In genomic region chr20:14984305-14984704, GRCh38 we compare ENCODE assay signal across 18 cellular contexts.
"Had no signal": no experiment of that assay in that cellular context is flagged by ENCODE, and none has a peak within 500 bp of the region (broad histone marks: within the 10 kb centered on the region; RNA-seq: fewer than 3 reads in every experiment).

No MANE protein-coding gene starts in this region.

- FAIRE-seq: small intestine had no signal

- H3K27me3 ChIP-seq: neutrophil, right atrium auricular region, tibial artery had no signal

- H3K4me1 ChIP-seq: right atrium auricular region had no signal

- H3K4me3 ChIP-seq: coronary artery, left ventricle myocardium inferior, right atrium auricular region, tibial artery had no signal

- DNase-seq: central memory CD4-positive, alpha-beta T cell; effector CD4-positive, alpha-beta T cell; endodermal cell; foreskin melanocyte; head of caudate nucleus; hippocampal formation; islet precursor cell; left ventricle myocardium inferior; mammary epithelial cell; naive thymus-derived CD4-positive, alpha-beta T cell; posterior cingulate gyrus; stimulated activated CD4-positive, alpha-beta T cell treated with anti-CD3 and anti-CD28 coated beads, Interleukin-12 subunit alpha, Interleukin-12 subunit beta, amount 100 ng/mL, for 4 hours; stimulated activated naive CD8-positive, alpha-beta T cell treated with anti-CD3 and anti-CD28 coated beads, Interleukin-15, Interleukin-2, amounts not matched to agents 100 U/mL and 50 U/mL, for 24 hours; tibial artery had no signal

- H3K36me3 ChIP-seq: left ventricle myocardium inferior, neutrophil, right atrium auricular region, tibial artery had no signal

- H3K27ac Mint-ChIP-seq: endodermal cell; naive thymus-derived CD4-positive, alpha-beta T cell had no signal

- H3K27me3 Mint-ChIP-seq: naive thymus-derived CD4-positive, alpha-beta T cell had no signal

- ATAC-seq: naive thymus-derived CD4-positive, alpha-beta T cell; stimulated activated naive CD8-positive, alpha-beta T cell treated with anti-CD3 and anti-CD28 coated beads, Interleukin-15, Interleukin-2, amounts not matched to agents 100 U/mL and 50 U/mL, for 24 hours had no signal

- H3K4me1 Mint-ChIP-seq: endodermal cell; naive thymus-derived CD4-positive, alpha-beta T cell had no signal

- H3K27ac ChIP-seq: coronary artery, left ventricle myocardium inferior, neutrophil, right atrium auricular region, tibial artery had no signal

- H3K9me3 ChIP-seq: neutrophil had no signal

- H3K4me3 Mint-ChIP-seq: endodermal cell; naive thymus-derived CD4-positive, alpha-beta T cell had no signal
